In the genomic region with DNA sequence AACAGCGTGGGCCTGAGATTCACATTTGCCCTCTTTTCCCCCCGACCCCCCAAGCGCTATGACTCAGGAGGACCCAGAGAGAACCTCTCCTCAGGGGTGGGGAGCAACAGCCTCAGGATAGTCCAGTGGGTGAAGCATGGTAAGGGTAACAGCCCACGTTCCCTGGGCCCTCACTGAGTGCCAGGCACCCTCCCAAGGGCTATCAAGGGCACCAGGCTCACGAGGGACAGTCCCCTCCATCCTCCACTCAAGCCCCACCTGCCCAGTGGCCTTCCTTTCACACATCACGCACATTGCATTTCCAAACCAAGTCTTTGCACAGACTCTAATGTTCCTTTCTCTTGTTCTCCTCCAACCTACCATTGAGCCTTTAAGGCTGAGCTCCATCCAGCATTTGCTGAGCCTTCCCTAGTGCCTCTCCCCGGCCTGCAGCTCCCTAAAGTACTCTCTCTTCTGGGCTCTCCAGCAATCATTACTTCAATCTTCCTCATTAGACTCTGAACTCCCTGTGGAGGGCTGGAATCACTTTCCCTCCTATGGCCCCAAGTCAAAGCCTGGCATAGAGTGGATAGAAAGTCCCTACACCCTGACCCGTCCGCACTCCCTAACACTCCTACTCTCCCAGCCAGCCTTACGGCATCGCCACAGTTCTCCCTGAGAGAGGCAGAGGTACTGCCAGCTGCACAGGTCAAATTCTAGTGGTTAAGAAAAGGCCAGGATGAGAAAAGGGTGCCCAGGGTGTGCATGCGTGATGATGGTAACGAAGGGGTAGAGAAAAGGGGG, we compare ENCODE assay signal across 8 cellular contexts. TPM values are rescaled to one million over a fixed set of nuclear protein-coding genes. Genes with fewer than 3 reads are reported as not detected.
DNase-seq lines count a peak whose midpoint lies in the region; ATAC-seq, FAIRE-seq and TF ChIP-seq lines count a peak whose summit lies in the region.

No MANE protein-coding gene starts in this region.

- peak overlapping the region; percentile 98 for H3K4me2 ChIP-seq in keratinocyte (ENCODE audit: control insufficient read depth, extremely low read depth, insufficient read depth, low read depth, low read length)

- no peak for TF ChIP-seq EP300 in stomach (IDR thresholded peaks at IDR 0.05)

- H3K27ac ChIP-seq in keratinocyte (ENCODE audit: control insufficient read depth, insufficient read depth, low read length) = peak overlapping the region; percentile 54
- H3K27ac ChIP-seq in stomach = peak overlapping the region in 3 of 5 donors; percentile 91 to 95 (median 91)

- WGBS in stomach, 5 donors = 26 to 44% (median 38%) methylated on average over 9 to 13 of the region's 13 CpGs

- peaks cover 48% of the 10 kb centered on the region for H3K4me1 Mint-ChIP-seq in CD14-positive monocyte
- peaks cover 33% of the 10 kb centered on the region for H3K4me1 Mint-ChIP-seq in activated naive CD8-positive, alpha-beta T cell treated with anti-CD3 and anti-CD28 coated beads for 36 hours

- peaks cover 8 to 17% of the 10 kb centered on the region in 2 experiments for H3K36me3 ChIP-seq in keratinocyte (ENCODE audit: control insufficient read depth in 2 of 2, extremely low read depth in 1 of 2, insufficient read depth in 2 of 2, low read length in 2 of 2)
- H3K36me3 ChIP-seq in stomach = peaks cover 23 to 28% (median 26%) of the 10 kb centered on the region in 4 donors

- no peaks in the 10 kb centered on the region for H4K20me1 ChIP-seq in keratinocyte (ENCODE audit: control insufficient read depth, extremely low read depth, insufficient read depth, low read length)

- H3K27ac Mint-ChIP-seq in CD14-positive monocyte = peak overlapping the region in 6 of 7 donors; percentile 49 to 81 (median 63)
- peak overlapping the region; percentile 5 for H3K27ac Mint-ChIP-seq in activated naive CD8-positive, alpha-beta T cell treated with anti-CD3 and anti-CD28 coated beads for 36 hours

- no peak for TF ChIP-seq POLR2A in stomach (IDR thresholded peaks at IDR 0.05)

- ATAC-seq in HG03045 (IDR thresholded peaks at IDR 0.05; ENCODE audit: unreplicated experiment) = no peak

- intact Hi-C loops in CD14-positive monocyte (cut with micrococcal nuclease) (loop anchor here (5.0 kb wide), 4 partner anchors 59 to 354 kb away; partner anchors contain the start of genes EMC1 (in 1 of the 2), IFFO2 (in 1 of the 2) and MRTO4 (in 1 of the 2)), stomach (cut with DNase I; ENCODE audit: low total_unique reads) (no loop called here)

- H3K36me3 Mint-ChIP-seq in CD14-positive monocyte = peaks cover 24 to 27% of the 10 kb centered on the region in 2 donors
- H3K36me3 Mint-ChIP-seq in activated naive CD8-positive, alpha-beta T cell treated with anti-CD3 and anti-CD28 coated beads for 36 hours = peaks cover 6% of the 10 kb centered on the region

- H3K27me3 Mint-ChIP-seq in CD14-positive monocyte (ENCODE audit: low read depth in 3 of 3) = peaks cover 0 to 4% (median 0%) of the 10 kb centered on the region in 3 donors
- no peaks in the 10 kb centered on the region for H3K27me3 Mint-ChIP-seq in activated naive CD8-positive, alpha-beta T cell treated with anti-CD3 and anti-CD28 coated beads for 36 hours

- H2AFZ ChIP-seq in keratinocyte (ENCODE audit: control insufficient read depth, low read length) = peak overlapping the region; percentile 88

- no peak for TF ChIP-seq CTCF in CD14-positive monocyte (IDR thresholded peaks at IDR 0.05)
- TF ChIP-seq CTCF in keratinocyte (optimal IDR thresholded peaks at IDR 0.05 in 1 of 3, IDR thresholded peaks at IDR 0.05 in 1 of 3, conservative IDR thresholded peaks at IDR 0.05 in 1 of 3; ENCODE audit: extremely low read depth in 1 of 3, insufficient read depth in 2 of 3, low read length in 3 of 3) = no peak
- no peak for TF ChIP-seq CTCF in stomach (IDR thresholded peaks at IDR 0.05)

- peak overlapping the region; percentile 81 to 90 for H3K4me3 Mint-ChIP-seq in CD14-positive monocyte
- peak overlapping the region; percentile 80 for H3K4me3 Mint-ChIP-seq in activated naive CD8-positive, alpha-beta T cell treated with anti-CD3 and anti-CD28 coated beads for 36 hours

- peaks cover 14% of the 10 kb centered on the region for H3K79me2 ChIP-seq in keratinocyte (ENCODE audit: control insufficient read depth, insufficient read depth, low read length)

- H3K4me3 ChIP-seq in keratinocyte (ENCODE audit: control insufficient read depth in 2 of 3, extremely low read depth in 1 of 3, insufficient read depth in 2 of 3, low read depth in 1 of 3, low read length in 3 of 3) (peak overlapping the region; percentile 74 to 87 (median 82)), stomach (peak overlapping the region; percentile 67 to 93 (median 88))

- H3K9me3 Mint-ChIP-seq in CD14-positive monocyte = peaks cover 0 to 3% (median 0%) of the 10 kb centered on the region in 7 donors
- H3K9me3 Mint-ChIP-seq in activated naive CD8-positive, alpha-beta T cell treated with anti-CD3 and anti-CD28 coated beads for 36 hours = no peaks in the 10 kb centered on the region

- no peaks in the 10 kb centered on the region for H3K9me1 ChIP-seq in keratinocyte (ENCODE audit: control insufficient read depth, extremely low read depth, insufficient read depth, low read length)

- H3K27me3 ChIP-seq in keratinocyte (ENCODE audit: control insufficient read depth, extremely low read depth, insufficient read depth, low read length) (no peaks in the 10 kb centered on the region), stomach (no peaks in the 10 kb centered on the region)

- DNase-seq in CD14-positive monocyte (ENCODE audit: low spot score) = no peak
- DNase-seq in HT-29 (ENCODE audit: low spot score) = peak; percentile 50
- no peak for DNase-seq in activated naive CD8-positive, alpha-beta T cell treated with anti-CD3 and anti-CD28 coated beads for 36 hours
- DNase-seq in keratinocyte (ENCODE audit: low read depth, low spot score) = no peak
- no peak for DNase-seq in stomach
- DNase-seq in NCI-H2196 treated with DMSO at 0.1 percent for 48 hours (lab: John Stamatoyannopoulos, UW; ENCODE audit: unreplicated experiment) = no peak
- DNase-seq in GOT3 (lab: John Stamatoyannopoulos, UW) = no peak

- peaks cover 42% of the 10 kb centered on the region for H3K4me1 ChIP-seq in keratinocyte (ENCODE audit: control insufficient read depth, extremely low read depth, insufficient read depth, low read length)
- H3K4me1 ChIP-seq in stomach = peaks cover 19 to 67% (median 51%) of the 10 kb centered on the region in 4 donors

- peak; percentile 9 for FAIRE-seq in keratinocyte (lab: Jason Lieb, UNC)

- no peaks in the 10 kb centered on the region for H3K9me3 ChIP-seq in keratinocyte (ENCODE audit: control insufficient read depth, low read depth, low read length)
- no peaks in the 10 kb centered on the region for H3K9me3 ChIP-seq in stomach

- dilution Hi-C loops in keratinocyte (cut with MboI; ENCODE audit: extremely low pct_ligation_motif_present, low sequenced_read_pairs) = no loop called here

- H3K9ac ChIP-seq in keratinocyte (ENCODE audit: control insufficient read depth, extremely low read depth, insufficient read depth, low read length) = peak overlapping the region; percentile 85

RNA-seq across cellular contexts. Expression of gene AKR7A2, which starts 1.0 kb away (rescaled TPM):
- polyA plus RNA-seq in CD14-positive monocyte (100 to 1,000 TPM in 1 of 2 donors, 10 to 100 TPM in 1; 89.3 to 117 TPM), keratinocyte (21.4 to 29.2 TPM (median 22.0 TPM) in 3 replicates), stomach (10 to 100 TPM; 33.4 to 71.2 (median 48.6) TPM)
- 202 and 211 TPM in 2 replicates for total RNA-seq in HT-29 (2014; rRNA removed; shearing (Covaris generic))
- 10 to 100 TPM; 37.4 to 43.0 TPM for total RNA-seq in activated naive CD8-positive, alpha-beta T cell treated with anti-CD3 and anti-CD28 coated beads for 36 hours
- polyA plus RNA-seq in keratinocyte (2011; ENCODE audit: low read depth) = 18.6 TPM
- 16.8 and 26.3 TPM in 2 replicates for polyA plus RNA-seq in keratinocyte (2011; cell fraction: cytosol; rRNA removed)
- 10.6 and 11.5 TPM in 2 replicates for polyA plus RNA-seq in keratinocyte (2011; cell fraction: nucleus; rRNA removed)
- polyA plus RNA-seq in keratinocyte (2012; ENCODE audit: low replicate concordance) = 23.1 and 30.1 TPM in 2 replicates
- 14.1 to 26.6 TPM (median 21.6 TPM) in 3 replicates for polyA minus RNA-seq in keratinocyte
- polyA minus RNA-seq in keratinocyte (2011; cell fraction: cytosol; rRNA and poly(A)+ RNA removed) = 30.7 TPM
- polyA minus RNA-seq in keratinocyte (2011; cell fraction: nucleus; rRNA and poly(A)+ RNA removed) = 10.2 and 11.9 TPM in 2 replicates
- total RNA-seq in stomach = 100 to 1,000 TPM in 1 of 5 donors, 10 to 100 TPM in 3, not detected in 1; 18.7 to 108 (median 45.8) TPM

RNA-seq across cellular contexts. Expression of gene SLC66A1, which starts 1.2 kb away (rescaled TPM):
- polyA plus RNA-seq in CD14-positive monocyte (1 to 10 TPM; 9.1 to 9.7 TPM), keratinocyte (8.0 to 16.5 TPM (median 11.6 TPM) in 3 replicates), stomach (10 to 100 TPM; 10.1 to 11.9 (median 11.1) TPM)
- 27.2 and 27.9 TPM in 2 replicates for total RNA-seq in HT-29 (2014; rRNA removed; shearing (Covaris generic))
- 1 to 10 TPM; 6.5 to 6.8 TPM for total RNA-seq in activated naive CD8-positive, alpha-beta T cell treated with anti-CD3 and anti-CD28 coated beads for 36 hours
- polyA plus RNA-seq in keratinocyte (2011; ENCODE audit: low read depth) = 3.6 TPM
- polyA plus RNA-seq in keratinocyte (2011; cell fraction: cytosol; rRNA removed) = 6.7 and 14.7 TPM in 2 replicates
- polyA plus RNA-seq in keratinocyte (2011; cell fraction: nucleus; rRNA removed) = 16.7 and 23.6 TPM in 2 replicates
- polyA plus RNA-seq in keratinocyte (2012; ENCODE audit: low replicate concordance) = 10.2 and 11.0 TPM in 2 replicates
- 8.1 to 17.5 TPM (median 11.2 TPM) in 3 replicates for polyA minus RNA-seq in keratinocyte
- polyA minus RNA-seq in keratinocyte (2011; cell fraction: cytosol; rRNA and poly(A)+ RNA removed) = 11.9 TPM
- polyA minus RNA-seq in keratinocyte (2011; cell fraction: nucleus; rRNA and poly(A)+ RNA removed) = 10.8 and 13.3 TPM in 2 replicates
- total RNA-seq in stomach = 10 to 100 TPM in 2 of 5 donors, 1 to 10 TPM in 3; 1.8 to 14.5 (median 9.1) TPM

RNA-seq across cellular contexts. Expression of gene AKR7A3, which starts 22.3 kb away (rescaled TPM):
- under 1 TPM in 1 of 2 donors, not detected in 1; 0.15 TPM for polyA plus RNA-seq in CD14-positive monocyte
- total RNA-seq in HT-29 (2014; rRNA removed; shearing (Covaris generic)) = 136 and 142 TPM in 2 replicates
- under 1 TPM; 0.37 to 0.52 TPM for total RNA-seq in activated naive CD8-positive, alpha-beta T cell treated with anti-CD3 and anti-CD28 coated beads for 36 hours
- 0.03 to 0.35 TPM (median 0.17 TPM) in 3 replicates for polyA plus RNA-seq in keratinocyte
- polyA plus RNA-seq in keratinocyte (2011; ENCODE audit: low read depth) = 0.47 TPM
- 0.07 and 0.09 TPM in 2 replicates for polyA plus RNA-seq in keratinocyte (2011; cell fraction: cytosol; rRNA removed)
- 0.27 and 1.00 TPM in 2 replicates for polyA plus RNA-seq in keratinocyte (2011; cell fraction: nucleus; rRNA removed)
- polyA plus RNA-seq in keratinocyte (2012; ENCODE audit: low replicate concordance) = 0.14 and 0.18 TPM in 2 replicates
- 0.46 TPM in 1 of 3 replicates, not detected in the others for polyA minus RNA-seq in keratinocyte
- not detected for polyA minus RNA-seq in keratinocyte (2011; cell fraction: cytosol; rRNA and poly(A)+ RNA removed)
- polyA minus RNA-seq in keratinocyte (2011; cell fraction: nucleus; rRNA and poly(A)+ RNA removed) = 0.42 TPM in 1 of 2 replicates, not detected in the other
- 100 to 1,000 TPM in 2 of 5 donors, 10 to 100 TPM in 3; 24.0 to 269 (median 86.9) TPM for total RNA-seq in stomach
- 100 to 1,000 TPM; 142 to 510 (median 148) TPM for polyA plus RNA-seq in stomach

RNA-seq across cellular contexts. Expression of gene MRTO4, which starts 59.3 kb away (rescaled TPM):
- polyA plus RNA-seq in CD14-positive monocyte (1 to 10 TPM; 8.4 to 8.7 TPM), keratinocyte (35.6 to 68.1 TPM (median 50.2 TPM) in 3 replicates), stomach (10 to 100 TPM; 31.3 to 46.7 (median 31.6) TPM)
- total RNA-seq in HT-29 (2014; rRNA removed; shearing (Covaris generic)) = 94.9 and 96.1 TPM in 2 replicates
- total RNA-seq in activated naive CD8-positive, alpha-beta T cell treated with anti-CD3 and anti-CD28 coated beads for 36 hours = 100 to 1,000 TPM; 137 to 149 TPM
- polyA plus RNA-seq in keratinocyte (2011; ENCODE audit: low read depth) = 14.1 TPM
- 37.4 and 42.2 TPM in 2 replicates for polyA plus RNA-seq in keratinocyte (2011; cell fraction: cytosol; rRNA removed)
- 30.3 and 31.9 TPM in 2 replicates for polyA plus RNA-seq in keratinocyte (2011; cell fraction: nucleus; rRNA removed)
- polyA plus RNA-seq in keratinocyte (2012; ENCODE audit: low replicate concordance) = 23.3 and 47.2 TPM in 2 replicates
- polyA minus RNA-seq in keratinocyte = 16.2 to 48.6 TPM (median 27.8 TPM) in 3 replicates
- 20.5 TPM for polyA minus RNA-seq in keratinocyte (2011; cell fraction: cytosol; rRNA and poly(A)+ RNA removed)
- polyA minus RNA-seq in keratinocyte (2011; cell fraction: nucleus; rRNA and poly(A)+ RNA removed) = 6.3 and 11.1 TPM in 2 replicates
- total RNA-seq in stomach = 10 to 100 TPM in 2 of 5 donors, 1 to 10 TPM in 3; 1.8 to 22.0 (median 8.1) TPM

RNA-seq across cellular contexts. Expression of gene EMC1, which starts 59.6 kb away (rescaled TPM):
- polyA plus RNA-seq in CD14-positive monocyte = 10 to 100 TPM; 14.7 to 18.5 TPM
- 43.8 and 48.6 TPM in 2 replicates for total RNA-seq in HT-29 (2014; rRNA removed; shearing (Covaris generic))
- total RNA-seq in activated naive CD8-positive, alpha-beta T cell treated with anti-CD3 and anti-CD28 coated beads for 36 hours = 10 to 100 TPM; 49.9 to 53.8 TPM
- polyA plus RNA-seq in keratinocyte = 17.1 to 48.5 TPM (median 28.6 TPM) in 3 replicates
- polyA plus RNA-seq in keratinocyte (2011; ENCODE audit: low read depth) = 17.2 TPM
- polyA plus RNA-seq in keratinocyte (2011; cell fraction: cytosol; rRNA removed) = 10.7 and 15.0 TPM in 2 replicates
- 115 and 137 TPM in 2 replicates for polyA plus RNA-seq in keratinocyte (2011; cell fraction: nucleus; rRNA removed)
- polyA plus RNA-seq in keratinocyte (2012; ENCODE audit: low replicate concordance) = 22.9 and 37.8 TPM in 2 replicates
- 45.9 to 146 TPM (median 71.2 TPM) in 3 replicates for polyA minus RNA-seq in keratinocyte
- 25.1 TPM for polyA minus RNA-seq in keratinocyte (2011; cell fraction: cytosol; rRNA and poly(A)+ RNA removed)
- 102 and 118 TPM in 2 replicates for polyA minus RNA-seq in keratinocyte (2011; cell fraction: nucleus; rRNA and poly(A)+ RNA removed)
- 10 to 100 TPM; 27.7 to 94.1 (median 53.5) TPM for total RNA-seq in stomach
- polyA plus RNA-seq in stomach = 1 to 10 TPM; 4.5 to 6.7 (median 6.6) TPM

Comparison
In these comparisons a context has a peak if more than half of its experiments do, and no peak if none do; other contexts are left out.
1. RNA of gene AKR7A3, which starts 22.3 kb away (total RNA-seq): 136 to 142 TPM in HT-29 and 24.0 to 269 TPM in stomach; 0.37 to 0.52 TPM in activated naive CD8-positive, alpha-beta T cell treated with anti-CD3 and anti-CD28 coated beads for 36 hours; every median in the first group is over 10 times any median in the second.